ENCODE assay signal across 12 cellular contexts in the genomic region with DNA sequence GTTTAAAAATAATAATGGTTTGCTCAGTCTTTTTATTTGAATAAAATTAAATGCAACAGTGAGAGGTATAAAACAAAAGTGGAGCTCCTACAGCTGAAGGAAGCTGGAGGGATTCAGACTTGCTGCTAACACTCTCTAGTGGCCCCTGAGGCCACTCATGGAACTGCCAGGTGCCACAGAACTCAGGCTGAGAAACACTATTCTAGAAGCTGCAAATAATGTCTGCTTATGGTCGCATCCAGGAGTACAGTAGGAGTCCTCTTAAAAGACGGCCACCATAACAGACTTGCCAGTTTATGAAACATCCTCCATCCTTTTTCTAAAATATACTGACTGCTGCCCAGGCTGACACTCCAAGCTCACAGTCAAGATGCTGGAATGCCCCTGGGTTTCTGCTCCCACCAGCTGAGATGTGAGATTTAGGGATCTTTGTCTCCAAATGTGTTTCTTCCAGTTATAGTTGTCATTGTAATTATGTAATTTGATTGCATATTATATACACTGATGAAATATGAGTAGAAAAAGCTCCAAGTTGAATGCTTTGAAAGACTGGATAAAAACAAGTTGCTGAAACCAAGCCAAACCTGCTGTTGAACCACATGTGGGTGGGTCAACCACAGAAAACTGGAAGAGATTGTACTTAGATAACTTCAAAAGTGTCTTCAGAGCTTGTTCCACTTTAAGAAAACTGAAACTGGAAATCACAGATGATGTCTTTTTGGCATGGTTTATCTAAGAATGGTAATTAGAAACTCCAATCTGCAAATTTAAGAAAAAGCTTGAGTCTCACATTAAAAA.
DNase-seq lines count a peak whose midpoint lies in the region; ATAC-seq and TF ChIP-seq lines count a peak whose summit lies in the region.
"Had no signal": no experiment of that assay in that cellular context is flagged by ENCODE, and none has a peak within 500 bp of the region (broad histone marks: within the 10 kb centered on the region; RNA-seq: fewer than 3 reads in every experiment).

No MANE protein-coding gene starts in this region.

- no peak overlapping the region for H3K4me3 ChIP-seq in KMS-11 (IDR thresholded peaks at IDR 0.05; ENCODE audit: insufficient read depth, low read depth, low read length)
- H3K4me3 ChIP-seq: breast epithelium, right atrium auricular region had no signal

- no peaks in the 10 kb centered on the region for H4K20me1 ChIP-seq in KMS-11 (ENCODE audit: insufficient read depth)

- ATAC-seq in naive thymus-derived CD8-positive, alpha-beta T cell, result peak; percentile 60 to 83
- ATAC-seq in HG03521 (IDR thresholded peaks at IDR 0.05; ENCODE audit: unreplicated experiment), result no peak
- ATAC-seq: left cardiac atrium had no signal

- peaks cover 27% of the 10 kb centered on the region for H3K4me1 ChIP-seq in KMS-11 (ENCODE audit: low read depth, poor library complexity, severe bottlenecking)
- H3K4me1 ChIP-seq: breast epithelium, right atrium auricular region had no signal

- no peaks in the 10 kb centered on the region for H3K27me3 ChIP-seq in KMS-11 (ENCODE audit: insufficient read depth, low read depth)
- H3K27me3 ChIP-seq: breast epithelium, right atrium auricular region had no signal

- no peaks in the 10 kb centered on the region for H3K27me3 Mint-ChIP-seq in activated CD4-positive, alpha-beta memory T cell treated with anti-CD3 and anti-CD28 coated beads, Interleukin-2, amount 10 ng/mL, durations not matched to agents 7 days and 5 days
- no peaks in the 10 kb centered on the region for H3K27me3 Mint-ChIP-seq in activated CD4-positive, alpha-beta memory T cell treated with anti-CD3 and anti-CD28 coated beads for 36 hours
- H3K27me3 Mint-ChIP-seq in activated T-helper 2 cell treated with anti-CD3 and anti-CD28 coated beads, Interferon-gamma antibody, Interleukin-2, Interleukin-4, amounts not matched to agents 10 μg/mL and 5 μg/mL and 100 μg/mL, durations not matched to agents 14 hours and 24 hours and 36 hours (ENCODE audit: low read depth), result no peaks in the 10 kb centered on the region
- H3K27me3 Mint-ChIP-seq in naive thymus-derived CD8-positive, alpha-beta T cell, result no peaks in the 10 kb centered on the region

- H3K27ac ChIP-seq in KMS-11, result no peak overlapping the region
- H3K27ac ChIP-seq: breast epithelium, right atrium auricular region had no signal

- no peak overlapping the region for H3K9ac ChIP-seq in KMS-11

- TF ChIP-seq CTCF in KMS-11 (conservative IDR thresholded peaks at IDR 0.05; ENCODE audit: low read depth, low read length), result peak; percentile 45

- H3K4me1 Mint-ChIP-seq in activated CD4-positive, alpha-beta memory T cell treated with anti-CD3 and anti-CD28 coated beads, Interleukin-2, amount 10 ng/mL, durations not matched to agents 7 days and 5 days, result peaks cover 28% of the 10 kb centered on the region
- H3K4me1 Mint-ChIP-seq in activated CD4-positive, alpha-beta memory T cell treated with anti-CD3 and anti-CD28 coated beads for 36 hours (ENCODE audit: low read depth), result peaks cover 20% of the 10 kb centered on the region
- H3K4me1 Mint-ChIP-seq in activated T-helper 2 cell treated with anti-CD3 and anti-CD28 coated beads, Interferon-gamma antibody, Interleukin-2, Interleukin-4, amounts not matched to agents 10 μg/mL and 5 μg/mL and 100 μg/mL, durations not matched to agents 14 hours and 24 hours and 36 hours (ENCODE audit: low read depth), result peaks cover 30% of the 10 kb centered on the region
- H3K4me1 Mint-ChIP-seq in naive thymus-derived CD8-positive, alpha-beta T cell, result peaks cover 9 to 44% (median 37%) of the 10 kb centered on the region in 4 donors

- no peaks in the 10 kb centered on the region; the same call in 1 of the 2 replicates for H3K36me3 ChIP-seq in KMS-11 (ENCODE audit: insufficient read depth)
- H3K36me3 ChIP-seq: breast epithelium, right atrium auricular region had no signal

- DNase-seq in activated CD4-positive, alpha-beta memory T cell treated with anti-CD3 and anti-CD28 coated beads, Interleukin-2, amount 10 ng/mL, durations not matched to agents 7 days and 5 days, result peak; percentile 60
- no peak for DNase-seq in activated CD4-positive, alpha-beta memory T cell treated with anti-CD3 and anti-CD28 coated beads for 36 hours
- DNase-seq in activated T-helper 2 cell treated with anti-CD3 and anti-CD28 coated beads, Interferon-gamma antibody, Interleukin-2, Interleukin-4, amounts not matched to agents 10 μg/mL and 5 μg/mL and 100 μg/mL, durations not matched to agents 14 hours and 24 hours and 36 hours (ENCODE audit: low spot score), result peak; percentile 48
- DNase-seq in naive thymus-derived CD8-positive, alpha-beta T cell, result peak in 7 of 10 donors; percentile 13 to 80 (median 35)
- DNase-seq in midbrain (lab: John Stamatoyannopoulos, UW), result no peak
- DNase-seq in occipital lobe (lab: John Stamatoyannopoulos, UW), result no peak
- DNase-seq: left cardiac atrium; stimulated activated CD4-positive, alpha-beta T cell treated with anti-CD3 and anti-CD28 coated beads, Interleukin-2, amount 100 ng/mL, for 48 hours had no signal

- intact Hi-C loops in activated CD4-positive, alpha-beta memory T cell treated with anti-CD3 and anti-CD28 coated beads for 36 hours (cut with micrococcal nuclease), result no loop called here
- intact Hi-C loops in activated T-helper 2 cell treated with anti-CD3 and anti-CD28 coated beads, Interferon-gamma antibody, Interleukin-2, Interleukin-4, amounts not matched to agents 10 μg/mL and 5 μg/mL and 100 μg/mL, durations not matched to agents 14 hours and 24 hours and 36 hours (cut with micrococcal nuclease), result no loop called here

- POLR2A ChIA-PET in activated CD4-positive, alpha-beta memory T cell treated with anti-CD3 and anti-CD28 coated beads, Interleukin-2, amount 10 ng/mL, durations not matched to agents 7 days and 5 days (lab: Charles Lee), result interaction anchor here (0.9 to 1.3 kb wide), 5 partner anchors 9 to 259 kb away, joined by 3 to 4 read pairs (median 4); no protein-coding TSS in a partner anchor
- POLR2A ChIA-PET in activated CD4-positive, alpha-beta memory T cell treated with anti-CD3 and anti-CD28 coated beads for 36 hours (lab: Charles Lee), result no interaction called here
- POLR2A ChIA-PET in naive thymus-derived CD8-positive, alpha-beta T cell (lab: Charles Lee), result interaction anchor here (0.7 kb wide), 1 partner anchor 201 kb away, joined by 3 read pairs; no protein-coding TSS in a partner anchor

- H3K79me2 ChIP-seq in KMS-11 (ENCODE audit: insufficient read depth, low read depth), result no peaks in the 10 kb centered on the region

- H3K9me3 Mint-ChIP-seq in activated CD4-positive, alpha-beta memory T cell treated with anti-CD3 and anti-CD28 coated beads, Interleukin-2, amount 10 ng/mL, durations not matched to agents 7 days and 5 days, result peaks cover 75% of the 10 kb centered on the region
- H3K9me3 Mint-ChIP-seq in activated CD4-positive, alpha-beta memory T cell treated with anti-CD3 and anti-CD28 coated beads for 36 hours, result peaks cover 82% of the 10 kb centered on the region
- peaks cover 71% of the 10 kb centered on the region for H3K9me3 Mint-ChIP-seq in activated T-helper 2 cell treated with anti-CD3 and anti-CD28 coated beads, Interferon-gamma antibody, Interleukin-2, Interleukin-4, amounts not matched to agents 10 μg/mL and 5 μg/mL and 100 μg/mL, durations not matched to agents 14 hours and 24 hours and 36 hours
- H3K9me3 Mint-ChIP-seq in naive thymus-derived CD8-positive, alpha-beta T cell, result peaks cover 21 to 99% (median 50%) of the 10 kb centered on the region in 9 donors

- CTCF ChIA-PET in activated CD4-positive, alpha-beta memory T cell treated with anti-CD3 and anti-CD28 coated beads, Interleukin-2, amount 10 ng/mL, durations not matched to agents 7 days and 5 days (lab: Charles Lee), result interaction anchor here (0.6 to 2.2 kb wide), 8 partner anchors 10 to 503 kb away, joined by 3 to 7 read pairs (median 3); no protein-coding TSS in a partner anchor
- CTCF ChIA-PET in activated CD4-positive, alpha-beta memory T cell treated with anti-CD3 and anti-CD28 coated beads for 36 hours (lab: Charles Lee), result interaction anchor here (1.3 kb wide), 1 partner anchor 450 kb away, joined by 5 read pairs; no protein-coding TSS in a partner anchor

- H3K4me3 Mint-ChIP-seq in activated CD4-positive, alpha-beta memory T cell treated with anti-CD3 and anti-CD28 coated beads, Interleukin-2, amount 10 ng/mL, durations not matched to agents 7 days and 5 days, result no peak overlapping the region
- no peak overlapping the region for H3K4me3 Mint-ChIP-seq in activated CD4-positive, alpha-beta memory T cell treated with anti-CD3 and anti-CD28 coated beads for 36 hours
- H3K4me3 Mint-ChIP-seq in activated T-helper 2 cell treated with anti-CD3 and anti-CD28 coated beads, Interferon-gamma antibody, Interleukin-2, Interleukin-4, amounts not matched to agents 10 μg/mL and 5 μg/mL and 100 μg/mL, durations not matched to agents 14 hours and 24 hours and 36 hours (ENCODE audit: low read depth), result no peak overlapping the region
- peak overlapping the region in 8 of 10 donors; percentile 10 to 72 (median 37) for H3K4me3 Mint-ChIP-seq in naive thymus-derived CD8-positive, alpha-beta T cell

- H3K36me3 Mint-ChIP-seq in activated CD4-positive, alpha-beta memory T cell treated with anti-CD3 and anti-CD28 coated beads, Interleukin-2, amount 10 ng/mL, durations not matched to agents 7 days and 5 days (ENCODE audit: low read depth), result peaks cover 90% of the 10 kb centered on the region
- peaks cover 93% of the 10 kb centered on the region for H3K36me3 Mint-ChIP-seq in activated CD4-positive, alpha-beta memory T cell treated with anti-CD3 and anti-CD28 coated beads for 36 hours
- peaks cover 96% of the 10 kb centered on the region for H3K36me3 Mint-ChIP-seq in activated T-helper 2 cell treated with anti-CD3 and anti-CD28 coated beads, Interferon-gamma antibody, Interleukin-2, Interleukin-4, amounts not matched to agents 10 μg/mL and 5 μg/mL and 100 μg/mL, durations not matched to agents 14 hours and 24 hours and 36 hours (ENCODE audit: low read depth)
- peaks cover 45 to 91% (median 71%) of the 10 kb centered on the region in 3 donors for H3K36me3 Mint-ChIP-seq in naive thymus-derived CD8-positive, alpha-beta T cell

- H3K27ac Mint-ChIP-seq in activated CD4-positive, alpha-beta memory T cell treated with anti-CD3 and anti-CD28 coated beads, Interleukin-2, amount 10 ng/mL, durations not matched to agents 7 days and 5 days, result peak overlapping the region; percentile 77
- no peak overlapping the region for H3K27ac Mint-ChIP-seq in activated CD4-positive, alpha-beta memory T cell treated with anti-CD3 and anti-CD28 coated beads for 36 hours
- no peak overlapping the region for H3K27ac Mint-ChIP-seq in activated T-helper 2 cell treated with anti-CD3 and anti-CD28 coated beads, Interferon-gamma antibody, Interleukin-2, Interleukin-4, amounts not matched to agents 10 μg/mL and 5 μg/mL and 100 μg/mL, durations not matched to agents 14 hours and 24 hours and 36 hours
- H3K27ac Mint-ChIP-seq in naive thymus-derived CD8-positive, alpha-beta T cell, result peak overlapping the region in 7 of 10 donors; percentile 15 to 96 (median 90)

- H2AFZ ChIP-seq in KMS-11 (ENCODE audit: low read depth), result no peak overlapping the region

- peak overlapping the region; percentile 33 for H3K4me2 ChIP-seq in KMS-11

Comparison
In these comparisons a context has a peak if more than half of its experiments do, and no peak if none do; other contexts are left out.
1. DNase-seq: peak in activated CD4-positive, alpha-beta memory T cell treated with anti-CD3 and anti-CD28 coated beads, Interleukin-2, amount 10 ng/mL, durations not matched to agents 7 days and 5 days (single experiment), activated T-helper 2 cell treated with anti-CD3 and anti-CD28 coated beads, Interferon-gamma antibody, Interleukin-2, Interleukin-4, amounts not matched to agents 10 μg/mL and 5 μg/mL and 100 μg/mL, durations not matched to agents 14 hours and 24 hours and 36 hours (single experiment) and naive thymus-derived CD8-positive, alpha-beta T cell (7 of 10); none in activated CD4-positive, alpha-beta memory T cell treated with anti-CD3 and anti-CD28 coated beads for 36 hours (single experiment), midbrain (single experiment) and occipital lobe (single experiment).
2. H3K27ac Mint-ChIP-seq: peak in activated CD4-positive, alpha-beta memory T cell treated with anti-CD3 and anti-CD28 coated beads, Interleukin-2, amount 10 ng/mL, durations not matched to agents 7 days and 5 days (single experiment) and naive thymus-derived CD8-positive, alpha-beta T cell (7 of 10); none in activated CD4-positive, alpha-beta memory T cell treated with anti-CD3 and anti-CD28 coated beads for 36 hours (single experiment) and activated T-helper 2 cell treated with anti-CD3 and anti-CD28 coated beads, Interferon-gamma antibody, Interleukin-2, Interleukin-4, amounts not matched to agents 10 μg/mL and 5 μg/mL and 100 μg/mL, durations not matched to agents 14 hours and 24 hours and 36 hours (single experiment).
3. H3K4me3 Mint-ChIP-seq: peak in naive thymus-derived CD8-positive, alpha-beta T cell (8 of 10); none in activated CD4-positive, alpha-beta memory T cell treated with anti-CD3 and anti-CD28 coated beads, Interleukin-2, amount 10 ng/mL, durations not matched to agents 7 days and 5 days (single experiment), activated CD4-positive, alpha-beta memory T cell treated with anti-CD3 and anti-CD28 coated beads for 36 hours (single experiment) and activated T-helper 2 cell treated with anti-CD3 and anti-CD28 coated beads, Interferon-gamma antibody, Interleukin-2, Interleukin-4, amounts not matched to agents 10 μg/mL and 5 μg/mL and 100 μg/mL, durations not matched to agents 14 hours and 24 hours and 36 hours (single experiment).